Comparison of ENCODE assay signal across 1 cellular context in genomic region chr19:2867025-2867991, GRCh38.
A peak's percentile ranks its signal among the peaks of the same experiment; 100 is the strongest.
TF ChIP-seq lines count a peak whose summit lies in the region.

ZNF556 (plus strand) TSS chr19:2867335; CDS start chr19:2867422, 87 bp downstream.

TF ChIP-seq in HepG2, 621 proteins besides CTCF, POLR2A, EP300 and RAD21 (continued from another document and continues in another):
- TF ChIP-seq AKNA (CRISPR knock-in tag; IDR thresholded peaks at IDR 0.05; ENCODE audit: borderline replicate concordance), result no peak
- no peak for TF ChIP-seq ZFP1 (CRISPR knock-in tag; IDR thresholded peaks at IDR 0.05)
- TF ChIP-seq ZNF12 (CRISPR knock-in tag; IDR thresholded peaks at IDR 0.05), result no peak
- TF ChIP-seq IRF1 (CRISPR knock-in tag; IDR thresholded peaks at IDR 0.05; ENCODE audit: low read depth), result no peak
- peak; percentile 55; the same call in 1 of the 2 replicates for TF ChIP-seq ZNF580 (CRISPR knock-in tag; IDR thresholded peaks at IDR 0.05; ENCODE audit: borderline replicate concordance, low read depth)
- peak; percentile 45; the same call in 1 of the 2 replicates for TF ChIP-seq PAX8 (CRISPR knock-in tag; IDR thresholded peaks at IDR 0.05; ENCODE audit: borderline replicate concordance)
- no peak for TF ChIP-seq ZNF567 (CRISPR knock-in tag; IDR thresholded peaks at IDR 0.05; ENCODE audit: borderline replicate concordance)
- no peak for TF ChIP-seq FLYWCH1 (CRISPR knock-in tag; IDR thresholded peaks at IDR 0.05)
- TF ChIP-seq DMAP1 (CRISPR knock-in tag; IDR thresholded peaks at IDR 0.05), result peak; percentile 94
- 0 out of 2 replicates have a peak, but pooled peaks have one; percentile 1 for TF ChIP-seq SMC3 (IDR thresholded peaks at IDR 0.05; ENCODE audit: low read length)
- no peak for TF ChIP-seq KAT8 (CRISPR knock-in tag; IDR thresholded peaks at IDR 0.05)
- TF ChIP-seq CCDC6 (CRISPR knock-in tag; IDR thresholded peaks at IDR 0.05), result no peak
- TF ChIP-seq ZFP36L2 (CRISPR knock-in tag; IDR thresholded peaks at IDR 0.05), result no peak
- TF ChIP-seq LRRFIP1 (CRISPR knock-in tag; conservative IDR thresholded peaks at IDR 0.05), result no peak
- TF ChIP-seq ZNF275 (CRISPR knock-in tag; IDR thresholded peaks at IDR 0.05; ENCODE audit: borderline replicate concordance), result no peak
- TF ChIP-seq JDP2 (CRISPR knock-in tag; IDR thresholded peaks at IDR 0.05; ENCODE audit: borderline replicate concordance), result no peak
- TF ChIP-seq TAF1 (CRISPR knock-in tag; IDR thresholded peaks at IDR 0.05), result peak; percentile 98
- TF ChIP-seq ZNF83 (CRISPR knock-in tag; IDR thresholded peaks at IDR 0.05; ENCODE audit: borderline replicate concordance), result peak; percentile 73; the same call in 1 of the 2 replicates
- no peak for TF ChIP-seq ZNF10 (CRISPR knock-in tag; IDR thresholded peaks at IDR 0.05; ENCODE audit: borderline replicate concordance, low read depth)
- TF ChIP-seq MTA3 (CRISPR knock-in tag; IDR thresholded peaks at IDR 0.05), result no peak
- peak; percentile 57; the same call in 1 of the 2 replicates for TF ChIP-seq CEBPZ (IDR thresholded peaks at IDR 0.05; ENCODE audit: low read length)
- peak; percentile 90 for TF ChIP-seq MXD1 (CRISPR knock-in tag; IDR thresholded peaks at IDR 0.05)
- TF ChIP-seq ZFP36L1 (CRISPR knock-in tag; IDR thresholded peaks at IDR 0.05), result no peak; the same call in 1 of the 2 replicates
- TF ChIP-seq ZBTB42 (CRISPR knock-in tag; IDR thresholded peaks at IDR 0.05), result no peak; the same call in 1 of the 2 replicates
- TF ChIP-seq ADNP (CRISPR knock-in tag; IDR thresholded peaks at IDR 0.05), result no peak
- TF ChIP-seq PLSCR1 (CRISPR knock-in tag; IDR thresholded peaks at IDR 0.05; ENCODE audit: borderline replicate concordance), result no peak
- TF ChIP-seq SUZ12 (IDR thresholded peaks at IDR 0.05; ENCODE audit: low read depth, low read length), result no peak
- TF ChIP-seq HES4 (CRISPR knock-in tag; IDR thresholded peaks at IDR 0.05; ENCODE audit: borderline replicate concordance), result no peak
- no peak; the same call in 1 of the 2 replicates for TF ChIP-seq ZNF703 (CRISPR knock-in tag; IDR thresholded peaks at IDR 0.05; ENCODE audit: borderline replicate concordance)
- no peak for TF ChIP-seq SNAPC5 (CRISPR knock-in tag; IDR thresholded peaks at IDR 0.05; ENCODE audit: borderline replicate concordance)
- TF ChIP-seq PHB2 (IDR thresholded peaks at IDR 0.05; ENCODE audit: partially characterized antibody), result no peak
- no peak for TF ChIP-seq RNF2 (conservative IDR thresholded peaks at IDR 0.05; ENCODE audit: low read depth)
- no peak for TF ChIP-seq ZNF781 (CRISPR knock-in tag; IDR thresholded peaks at IDR 0.05; ENCODE audit: borderline replicate concordance, not compliant biosample characterization)
- peak; percentile 38; the same call in 1 of the 2 replicates for TF ChIP-seq FOXM1 (CRISPR knock-in tag; IDR thresholded peaks at IDR 0.05)
- no peak for TF ChIP-seq ZNF878 (CRISPR knock-in tag; IDR thresholded peaks at IDR 0.05)
- TF ChIP-seq MYC (CRISPR knock-in tag; IDR thresholded peaks at IDR 0.05; ENCODE audit: borderline replicate concordance), result peak; percentile 95
- no peak for TF ChIP-seq FOXK1 (CRISPR knock-in tag; IDR thresholded peaks at IDR 0.05; ENCODE audit: borderline replicate concordance, low read depth)
- TF ChIP-seq MIER2 (CRISPR knock-in tag; IDR thresholded peaks at IDR 0.05), result no peak
- no peak for TF ChIP-seq FOSL1 (CRISPR knock-in tag; IDR thresholded peaks at IDR 0.05; ENCODE audit: borderline replicate concordance)
- TF ChIP-seq KLF11 (CRISPR knock-in tag; IDR thresholded peaks at IDR 0.05), result peak; percentile 82
- peak; percentile 79 for TF ChIP-seq MXD3 (CRISPR knock-in tag; IDR thresholded peaks at IDR 0.05)
- no peak for TF ChIP-seq HOMEZ (CRISPR knock-in tag; IDR thresholded peaks at IDR 0.05; ENCODE audit: low read depth)
- no peak for TF ChIP-seq KLF13 (CRISPR knock-in tag; IDR thresholded peaks at IDR 0.05)
- 0 out of 2 replicates have a peak, but pooled peaks have one; percentile 37 for TF ChIP-seq ZNF205 (CRISPR knock-in tag; IDR thresholded peaks at IDR 0.05)
- TF ChIP-seq MED8 (CRISPR knock-in tag; IDR thresholded peaks at IDR 0.05; ENCODE audit: insufficient replicate concordance), result no peak
- peak; percentile 62; the same call in 1 of the 2 replicates for TF ChIP-seq STAT5B (CRISPR knock-in tag; IDR thresholded peaks at IDR 0.05)
- TF ChIP-seq HOXA7 (CRISPR knock-in tag; IDR thresholded peaks at IDR 0.05), result no peak
- TF ChIP-seq ZNF607 (CRISPR knock-in tag; IDR thresholded peaks at IDR 0.05; ENCODE audit: borderline replicate concordance), result 0 out of 2 replicates have a peak, but pooled peaks have one; percentile 13
- TF ChIP-seq ZKSCAN5 (CRISPR knock-in tag; IDR thresholded peaks at IDR 0.05), result no peak
- TF ChIP-seq JUN (CRISPR knock-in tag; IDR thresholded peaks at IDR 0.05), result 0 out of 2 replicates have a peak, but pooled peaks have one; percentile 34
- 0 out of 2 replicates have a peak, but pooled peaks have one; percentile 29 for TF ChIP-seq AKAP8 (CRISPR knock-in tag; IDR thresholded peaks at IDR 0.05)
- TF ChIP-seq NR2F6 (IDR thresholded peaks at IDR 0.05), result peak; percentile 28; the same call in 1 of the 2 replicates
- TF ChIP-seq NR2F6 (CRISPR knock-in tag; IDR thresholded peaks at IDR 0.05), result peak; percentile 43; the same call in 1 of the 2 replicates
- no peak for TF ChIP-seq SMYD3 (CRISPR knock-in tag; IDR thresholded peaks at IDR 0.05)
- no peak for TF ChIP-seq MAFG (CRISPR knock-in tag; IDR thresholded peaks at IDR 0.05)
